Comparison of ENCODE assay signal across 7 cellular contexts in the genomic region with DNA sequence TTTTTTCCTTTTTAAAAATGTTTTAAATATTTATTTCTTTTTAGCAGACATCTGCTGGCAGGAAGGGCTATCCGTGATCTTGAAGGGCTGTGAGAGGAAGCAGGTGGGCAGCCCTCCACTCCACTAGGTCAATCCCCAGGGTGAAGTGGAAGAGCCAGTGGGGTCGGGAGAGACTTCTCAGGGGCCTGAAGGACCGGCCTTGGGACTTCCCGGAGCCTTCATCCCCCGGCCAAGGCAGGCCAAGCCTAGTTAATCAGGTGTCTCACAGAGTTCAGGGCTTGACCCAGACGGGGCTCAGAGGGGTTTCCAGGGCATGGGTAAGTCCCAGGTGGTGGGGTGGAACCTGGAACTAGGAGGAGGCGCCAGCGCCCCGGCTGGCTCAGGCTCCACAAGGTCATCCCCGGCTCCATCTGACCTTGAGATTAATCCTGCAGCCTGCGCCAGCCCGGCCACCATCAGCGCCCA. TPM values are rescaled to one million over a fixed set of nuclear protein-coding genes. Genes with fewer than 3 reads are reported as not detected.
DNase-seq lines count a peak whose midpoint lies in the region; ATAC-seq and TF ChIP-seq lines count a peak whose summit lies in the region.

No MANE protein-coding gene starts in this region.

- peak; percentile 98 for DNase-seq in WERI-Rb-1
- peak; percentile 33 for DNase-seq in left cardiac atrium
- DNase-seq in stimulated activated naive CD8-positive, alpha-beta T cell treated with anti-CD3 and anti-CD28 coated beads, Interleukin-15, Interleukin-2, amounts not matched to agents 100 U/mL and 50 U/mL, for 24 hours = peak; percentile 19
- no peak for DNase-seq in activated CD4-positive, CD25-positive, alpha-beta regulatory T cell (lab: John Stamatoyannopoulos, UW)
- DNase-seq in NCI-H82 (lab: John Stamatoyannopoulos, UW) = no peak

- H3K4me3 ChIP-seq in WERI-Rb-1 (ENCODE audit: low read depth, low read length) = peak overlapping the region; percentile 71

- ATAC-seq in GM19395 (IDR thresholded peaks at IDR 0.05; ENCODE audit: unreplicated experiment) = peak; percentile 17
- ATAC-seq in left cardiac atrium = peak; percentile 15 to 20
- no peak for ATAC-seq in stimulated activated naive CD8-positive, alpha-beta T cell treated with anti-CD3 and anti-CD28 coated beads, Interleukin-15, Interleukin-2, amounts not matched to agents 100 U/mL and 50 U/mL, for 24 hours
- ATAC-seq in HG02981 (IDR thresholded peaks at IDR 0.05; ENCODE audit: unreplicated experiment) = no peak

- H3K9me3 ChIP-seq in WERI-Rb-1 (ENCODE audit: severe bottlenecking) = no peaks in the 10 kb centered on the region

- intact Hi-C loops in left cardiac atrium (cut with DNase I) = loop anchor here (2.0 to 10.0 kb wide), 3 partner anchors 80 to 314 kb away; no protein-coding TSS in a partner anchor

- H3K36me3 ChIP-seq in WERI-Rb-1 = no peaks in the 10 kb centered on the region

- TF ChIP-seq CTCF in WERI-Rb-1 (IDR thresholded peaks at IDR 0.05; ENCODE audit: low read depth, low read length) = peak; percentile 16; the same call in 1 of the 2 replicates

- peak overlapping the region; percentile 91 for H3K27ac ChIP-seq in WERI-Rb-1

- H3K27me3 ChIP-seq in WERI-Rb-1 (ENCODE audit: insufficient read depth, low read depth, severe bottlenecking) = no peaks in the 10 kb centered on the region

RNA-seq across cellular contexts. Expression of gene MDFI, which starts 44.3 kb away (rescaled TPM):
- total RNA-seq in left cardiac atrium = 1 to 10 TPM; 9.2 TPM

RNA-seq across cellular contexts. Expression of gene TFEB, which starts 52.9 kb away (rescaled TPM):
- 10 to 100 TPM; 33.3 to 34.6 TPM for total RNA-seq in left cardiac atrium

Comparison
In these comparisons a context has a peak if more than half of its experiments do, and no peak if none do; other contexts are left out.
1. ATAC-seq: peak in GM19395 (single experiment) and left cardiac atrium (2 of 2); none in stimulated activated naive CD8-positive, alpha-beta T cell treated with anti-CD3 and anti-CD28 coated beads, Interleukin-15, Interleukin-2, amounts not matched to agents 100 U/mL and 50 U/mL, for 24 hours (single experiment) and HG02981 (single experiment).
2. DNase-seq: peak in WERI-Rb-1 (single experiment), left cardiac atrium (single experiment) and stimulated activated naive CD8-positive, alpha-beta T cell treated with anti-CD3 and anti-CD28 coated beads, Interleukin-15, Interleukin-2, amounts not matched to agents 100 U/mL and 50 U/mL, for 24 hours (single experiment); none in activated CD4-positive, CD25-positive, alpha-beta regulatory T cell (0 of 4) and NCI-H82 (single experiment).